Comparison of ENCODE assay signal across 18 cellular contexts in genomic region chr17:43444223-43445008, GRCh38. TPM values are rescaled to one million over a fixed set of nuclear protein-coding genes. Genes with fewer than 3 reads are reported as not detected.
DNase-seq lines count a peak whose midpoint lies in the region; ATAC-seq, FAIRE-seq and TF ChIP-seq lines count a peak whose summit lies in the region.
"Had no signal": no experiment of that assay in that cellular context is flagged by ENCODE, and none has a peak within 500 bp of the region (broad histone marks: within the 10 kb centered on the region; RNA-seq: fewer than 3 reads in every experiment).

No MANE protein-coding gene starts in this region.

- no peak overlapping the region for H3K14ac ChIP-seq in H1 (ENCODE audit: insufficient read length)

- H3K23me2 ChIP-seq in H1 (ENCODE audit: low read depth, low read length): no peaks in the 10 kb centered on the region

- no peak overlapping the region for H2BK120ac ChIP-seq in H1 (replicated peaks; ENCODE audit: low read depth, low read length)

- H3K27me3 ChIP-seq in KMS-11 (ENCODE audit: insufficient read depth, low read depth) (no peaks in the 10 kb centered on the region), H1 (replicated peaks in 1 of 4; ENCODE audit: control insufficient read depth in 3 of 4, extremely low read depth in 1 of 4, insufficient read depth in 3 of 4, low read length in 3 of 4) (no peaks in the 10 kb centered on the region), liver (ENCODE audit: control insufficient read depth in 4 of 4, insufficient read depth in 4 of 4, low read length in 3 of 4) (no peaks in the 10 kb centered on the region), suprapubic skin (no peaks in the 10 kb centered on the region)
- H3K27me3 ChIP-seq: BLaER1 treated with 17β-estradiol and CSF1 and Interleukin-3, amounts not matched to agents 10 nM and 100 nM; uterus had no signal

- no peak overlapping the region for H4K8ac ChIP-seq in H1 (ENCODE audit: extremely low read depth, insufficient read depth, low read length)

- no peaks in the 10 kb centered on the region for H3K79me1 ChIP-seq in H1 (ENCODE audit: low read depth, low read length)

- WGBS in H1 (ENCODE audit: extremely low coverage in 1 of 2, insufficient coverage in 1 of 2, insufficient read length in 1 of 2, insufficient replicate concordance in 2 of 2, low coverage in 1 of 2, low lambda C conversion rate in 2 of 2, missing lambda C conversion rate in 1 of 2), 2 experiments: 82% methylated on average over 8 of the region's 8 CpGs; no CpG with 5 or more reads in 1 of the 2 experiments
- WGBS in liver: 60% methylated on average over 8 of the region's 8 CpGs
- 48% methylated on average over 8 of the region's 8 CpGs for WGBS in suprapubic skin

- no peak overlapping the region for H3K27ac ChIP-seq in KMS-11
- no peak overlapping the region for H3K27ac ChIP-seq in H1 (ENCODE audit: low read depth, low read length)
- peak overlapping the region; percentile 86 to 87 for H3K27ac ChIP-seq in liver (ENCODE audit: low read depth in 1 of 2, low read length in 2 of 2)
- H3K27ac ChIP-seq in suprapubic skin: peak overlapping the region; percentile 60
- H3K27ac ChIP-seq: BLaER1 treated with 17β-estradiol and CSF1 and Interleukin-3, amounts not matched to agents 10 nM and 100 nM; psoas muscle; uterus had no signal

- H3K4me3 ChIP-seq in KMS-11 (IDR thresholded peaks at IDR 0.05; ENCODE audit: insufficient read depth, low read depth, low read length) (no peak overlapping the region), H1 (ENCODE audit: extremely low read depth in 1 of 4, insufficient read depth in 2 of 4, low read depth in 3 of 4, low read length in 4 of 4) (no peak overlapping the region), liver (ENCODE audit: low read depth in 1 of 3, low read length in 3 of 3) (no peak overlapping the region), suprapubic skin (no peak overlapping the region)
- H3K4me3 ChIP-seq: BLaER1 treated with 17β-estradiol and CSF1 and Interleukin-3, amounts not matched to agents 10 nM and 100 nM; GM12878; psoas muscle; uterus had no signal

- TF ChIP-seq EP300 in H1 (IDR thresholded peaks at IDR 0.05; ENCODE audit: borderline replicate concordance in 1 of 2, low read depth in 2 of 2, low read length in 2 of 2) (no peak), suprapubic skin (IDR thresholded peaks at IDR 0.05) (no peak)

- H3K4me1 ChIP-seq in KMS-11 (ENCODE audit: low read depth, poor library complexity, severe bottlenecking): no peaks in the 10 kb centered on the region
- H3K4me1 ChIP-seq in H1 (replicated peaks in 1 of 4; ENCODE audit: control insufficient read depth in 3 of 4, insufficient read depth in 4 of 4, low read length in 3 of 4): no peaks in the 10 kb centered on the region
- peaks cover 0 to 23% (median 13%) of the 10 kb centered on the region in 4 donors for H3K4me1 ChIP-seq in liver (ENCODE audit: control insufficient read depth in 4 of 4, insufficient read depth in 4 of 4, low read length in 3 of 4)
- peaks cover 22% of the 10 kb centered on the region for H3K4me1 ChIP-seq in suprapubic skin
- H3K4me1 ChIP-seq: BLaER1 treated with 17β-estradiol and CSF1 and Interleukin-3, amounts not matched to agents 10 nM and 100 nM; psoas muscle; uterus had no signal

- no peaks in the 10 kb centered on the region for H3K79me2 ChIP-seq in KMS-11 (ENCODE audit: insufficient read depth, low read depth)
- H3K79me2 ChIP-seq in H1 (ENCODE audit: control insufficient read depth in 1 of 2, insufficient read depth in 2 of 2, low read length in 2 of 2): no peaks in the 10 kb centered on the region

- no peak overlapping the region for H3K23ac ChIP-seq in H1 (ENCODE audit: insufficient read length)

- H3K9me3 Mint-ChIP-seq in activated naive CD8-positive, alpha-beta T cell treated with anti-CD3 and anti-CD28 coated beads, Interleukin-2, amount 50 U/mL, for 24 hours: no peaks in the 10 kb centered on the region
- H3K9me3 Mint-ChIP-seq: activated naive CD8-positive, alpha-beta T cell treated with anti-CD3 and anti-CD28 coated beads for 36 hours had no signal

- no peak for FAIRE-seq in H1 (lab: Jason Lieb, UNC)
- FAIRE-seq: GM12878 had no signal

- H4K20me1 ChIP-seq in KMS-11 (ENCODE audit: insufficient read depth) (no peaks in the 10 kb centered on the region), H1 (replicated peaks in 1 of 2; ENCODE audit: control insufficient read depth in 1 of 2, insufficient read depth in 2 of 2, low read length in 2 of 2) (no peaks in the 10 kb centered on the region)
- H4K20me1 ChIP-seq: BLaER1 treated with 17β-estradiol and CSF1 and Interleukin-3, amounts not matched to agents 10 nM and 100 nM had no signal

- H4K5ac ChIP-seq in H1 (ENCODE audit: insufficient read length, low read depth, low read length): no peak overlapping the region

- TF ChIP-seq RAD21 in H1 (IDR thresholded peaks at IDR 0.05 in 1 of 2, conservative IDR thresholded peaks at IDR 0.05 in 1 of 2; ENCODE audit: low read depth in 2 of 2, low read length in 2 of 2) (no peak), liver (IDR thresholded peaks at IDR 0.05) (peak in 1 of 2 donors; percentile 34)

- H2AK5ac ChIP-seq in H1 (ENCODE audit: low read depth, low read length): no peak overlapping the region

- H3K4me1 Mint-ChIP-seq in activated naive CD8-positive, alpha-beta T cell treated with anti-CD3 and anti-CD28 coated beads, Interleukin-2, amount 50 U/mL, for 24 hours: no peaks in the 10 kb centered on the region
- H3K4me1 Mint-ChIP-seq: activated naive CD8-positive, alpha-beta T cell treated with anti-CD3 and anti-CD28 coated beads for 36 hours had no signal

- no peak overlapping the region for H3K4me2 ChIP-seq in KMS-11
- no peak overlapping the region for H3K4me2 ChIP-seq in H1 (ENCODE audit: insufficient read depth in 1 of 2, low read depth in 2 of 2, low read length in 2 of 2)
- H3K4me2 ChIP-seq: BLaER1 treated with 17β-estradiol and CSF1 and Interleukin-3, amounts not matched to agents 10 nM and 100 nM had no signal

- H2BK5ac ChIP-seq in H1 (ENCODE audit: low read depth, low read length): no peak overlapping the region

- H3K36me3 ChIP-seq in KMS-11 (ENCODE audit: insufficient read depth) (no peaks in the 10 kb centered on the region), H1 (ENCODE audit: control insufficient read depth in 2 of 4, insufficient read depth in 4 of 4, low read length in 3 of 4) (no peaks in the 10 kb centered on the region), liver (ENCODE audit: control insufficient read depth in 4 of 4, insufficient read depth in 3 of 4, low read depth in 1 of 4, low read length in 3 of 4) (no peaks in the 10 kb centered on the region), suprapubic skin (no peaks in the 10 kb centered on the region)
- H3K36me3 ChIP-seq: BLaER1 treated with 17β-estradiol and CSF1 and Interleukin-3, amounts not matched to agents 10 nM and 100 nM; uterus had no signal

- no peak for ATAC-seq in activated naive CD8-positive, alpha-beta T cell treated with anti-CD3 and anti-CD28 coated beads, Interleukin-2, amount 50 U/mL, for 24 hours
- ATAC-seq: GM12878, psoas muscle had no signal

- H3K9ac ChIP-seq in KMS-11: no peak overlapping the region
- no peak overlapping the region for H3K9ac ChIP-seq in H1 (replicated peaks in 1 of 4; ENCODE audit: extremely low read depth in 1 of 4, low read depth in 3 of 4, low read length in 3 of 4)
- H3K9ac ChIP-seq in liver (ENCODE audit: low read depth in 1 of 2, low read length in 2 of 2): peak overlapping the region in 1 of 2 donors; percentile 49
- H3K9ac ChIP-seq: BLaER1 treated with 17β-estradiol and CSF1 and Interleukin-3, amounts not matched to agents 10 nM and 100 nM had no signal

- H4K91ac ChIP-seq in H1 (replicated peaks; ENCODE audit: insufficient read length, low read length): no peak overlapping the region

- no peak for TF ChIP-seq CTCF in KMS-11 (conservative IDR thresholded peaks at IDR 0.05; ENCODE audit: low read depth, low read length)
- no peak for TF ChIP-seq CTCF in H1 (IDR thresholded peaks at IDR 0.05; ENCODE audit: control extremely low read depth in 1 of 3, insufficient read depth in 1 of 3, low read depth in 1 of 3, low read length in 3 of 3)
- no peak for TF ChIP-seq CTCF in liver (IDR thresholded peaks at IDR 0.05; ENCODE audit: low read depth, low read length, missing input control)
- TF ChIP-seq CTCF in suprapubic skin (IDR thresholded peaks at IDR 0.05): no peak

- H3K4ac ChIP-seq in H1 (replicated peaks; ENCODE audit: insufficient read length, low read depth, low read length): no peak overlapping the region

- no peak overlapping the region for H3K18ac ChIP-seq in H1 (ENCODE audit: extremely low read depth, low read length)

- POLR2A ChIA-PET in H1 (lab: Charles Lee; ENCODE audit: partially characterized antibody): no interaction called here

- H2AFZ ChIP-seq in KMS-11 (ENCODE audit: low read depth) (0 out of 2 replicates have a peak overlapping the region, but pooled peaks have one; percentile 35), H1 (ENCODE audit: low read length) (peak overlapping the region; percentile 56)

- DNase-seq in H1 (ENCODE audit: low read depth in 1 of 2, low spot score in 2 of 2): no peak
- no peak for DNase-seq in suprapubic skin (ENCODE audit: low spot score in 2 of 2)
- no peak for DNase-seq in activated naive CD8-positive, alpha-beta T cell treated with anti-CD3 and anti-CD28 coated beads, Interleukin-2, amount 50 U/mL, for 24 hours
- no peak for DNase-seq in NK-92 (lab: John Stamatoyannopoulos, UW; ENCODE audit: unreplicated experiment)
- DNase-seq in NCI-H2171 treated with DMSO at 0.1 percent for 48 hours (lab: John Stamatoyannopoulos, UW): no peak
- no peak for DNase-seq in COLO668 (lab: John Stamatoyannopoulos, UW; ENCODE audit: unreplicated experiment)
- DNase-seq: activated CD4-positive, alpha-beta T cell treated with anti-CD3 and anti-CD28 coated beads for 1 hour; activated naive CD8-positive, alpha-beta T cell treated with anti-CD3 and anti-CD28 coated beads for 36 hours; cortex of kidney; NCI-H187; NCI-H526 treated with DMSO at 0.1 percent for 48 hours; psoas muscle; T-helper 1 cell; uterus had no signal

- H3K4me3 Mint-ChIP-seq in activated naive CD8-positive, alpha-beta T cell treated with anti-CD3 and anti-CD28 coated beads, Interleukin-2, amount 50 U/mL, for 24 hours: no peak overlapping the region
- H3K4me3 Mint-ChIP-seq: activated naive CD8-positive, alpha-beta T cell treated with anti-CD3 and anti-CD28 coated beads for 36 hours had no signal

- H3K27me3 Mint-ChIP-seq in activated naive CD8-positive, alpha-beta T cell treated with anti-CD3 and anti-CD28 coated beads, Interleukin-2, amount 50 U/mL, for 24 hours: peaks cover 11% of the 10 kb centered on the region

- H3K9me3 ChIP-seq in H1 (ENCODE audit: insufficient read depth in 2 of 2, low read depth in 1 of 2, low read length in 1 of 2) (no peaks in the 10 kb centered on the region), liver (ENCODE audit: control insufficient read depth in 4 of 4, low read length in 3 of 4) (no peaks in the 10 kb centered on the region), suprapubic skin (no peaks in the 10 kb centered on the region)
- H3K9me3 ChIP-seq: psoas muscle, uterus had no signal

- TF ChIP-seq POLR2A in H1 (IDR thresholded peaks at IDR 0.05; ENCODE audit: control extremely low read depth in 1 of 2, low read depth in 2 of 2, low read length in 2 of 2) (no peak), suprapubic skin (IDR thresholded peaks at IDR 0.05) (no peak)

- H3K56ac ChIP-seq in H1 (replicated peaks; ENCODE audit: insufficient read length, low read depth, low read length): no peak overlapping the region

- no peak overlapping the region for H2BK15ac ChIP-seq in H1 (ENCODE audit: low read length)

- H3K36me3 Mint-ChIP-seq in activated naive CD8-positive, alpha-beta T cell treated with anti-CD3 and anti-CD28 coated beads, Interleukin-2, amount 50 U/mL, for 24 hours (ENCODE audit: low read depth): no peaks in the 10 kb centered on the region

- no peak overlapping the region for H3K27ac Mint-ChIP-seq in activated naive CD8-positive, alpha-beta T cell treated with anti-CD3 and anti-CD28 coated beads, Interleukin-2, amount 50 U/mL, for 24 hours
- H3K27ac Mint-ChIP-seq: activated naive CD8-positive, alpha-beta T cell treated with anti-CD3 and anti-CD28 coated beads for 36 hours had no signal

- CTCF ChIA-PET in H1 (lab: Charles Lee; ENCODE audit: partially characterized antibody): interaction anchor here (0.9 to 2.8 kb wide), 2 partner anchors 39 to 51 kb away, joined by 4 to 8 read pairs; partner anchors contain the start of gene DHX8

- H2BK12ac ChIP-seq in H1 (ENCODE audit: low read depth, low read length): no peak overlapping the region

- H2BK20ac ChIP-seq in H1 (ENCODE audit: low read length): no peak overlapping the region

RNA-seq across cellular contexts. Expression of gene DHX8, which starts 39.4 kb away (rescaled TPM):
- total RNA-seq in H1 (2021; fragmentation: NEBNext Ultra II Directional; extraction: Animal tissue kit (Norgen Biotek cat#: 25700)): 57.0 and 59.4 TPM in 2 replicates
- polyA plus RNA-seq in H1 (2011; rRNA removed): 24.8 and 30.5 TPM in 2 replicates
- 28.4 TPM for polyA plus RNA-seq in H1 (2011; cell fraction: cytosol; rRNA removed)
- 40.8 TPM for polyA plus RNA-seq in H1 (2011; cell fraction: nucleus; rRNA removed)
- 36.9 to 50.2 TPM (median 37.4 TPM) in 4 replicates for polyA plus RNA-seq in H1 (2012, experiment 1 of 2)
- polyA plus RNA-seq in H1 (2012, experiment 2 of 2): 5.1 TPM
- polyA plus RNA-seq in H1 (2013, experiment 1 of 2): 32.9 TPM
- 33.1 TPM for polyA plus RNA-seq in H1 (2013, experiment 2 of 2)
- 63.5 and 72.5 TPM in 2 replicates for polyA minus RNA-seq in H1 (2011; rRNA and poly(A)+ RNA removed)
- 29.9 TPM for polyA minus RNA-seq in H1 (2011; cell fraction: cytosol; rRNA and poly(A)+ RNA removed)
- polyA minus RNA-seq in H1 (2011; cell fraction: nucleus; rRNA and poly(A)+ RNA removed): 31.9 TPM
- total RNA-seq in liver: 10 to 100 TPM; 19.2 to 19.6 TPM
- polyA plus RNA-seq in liver: 10 to 100 TPM; 10.9 to 21.3 TPM
- total RNA-seq in suprapubic skin: 10 to 100 TPM; 31.4 to 57.1 (median 46.1) TPM

RNA-seq across cellular contexts. Expression of gene ARL4D, which starts 45.6 kb away (rescaled TPM):
- total RNA-seq in H1 (2021; fragmentation: NEBNext Ultra II Directional; extraction: Animal tissue kit (Norgen Biotek cat#: 25700)): 8.4 TPM in 2 replicates
- polyA plus RNA-seq in H1 (2011; rRNA removed) (9.2 and 16.2 TPM in 2 replicates), liver (10 to 100 TPM; 19.9 to 39.2 TPM)
- 13.0 TPM for polyA plus RNA-seq in H1 (2011; cell fraction: cytosol; rRNA removed)
- polyA plus RNA-seq in H1 (2011; cell fraction: nucleus; rRNA removed): 10.2 TPM
- polyA plus RNA-seq in H1 (2012, experiment 1 of 2): 7.8 to 9.1 TPM (median 8.5 TPM) in 4 replicates
- 8.1 TPM for polyA plus RNA-seq in H1 (2012, experiment 2 of 2)
- polyA plus RNA-seq in H1 (2013, experiment 1 of 2): 4.9 TPM
- 5.6 TPM for polyA plus RNA-seq in H1 (2013, experiment 2 of 2)
- 6.4 and 7.0 TPM in 2 replicates for polyA minus RNA-seq in H1 (2011; rRNA and poly(A)+ RNA removed)
- 5.1 TPM for polyA minus RNA-seq in H1 (2011; cell fraction: cytosol; rRNA and poly(A)+ RNA removed)
- 9.5 TPM for polyA minus RNA-seq in H1 (2011; cell fraction: nucleus; rRNA and poly(A)+ RNA removed)
- total RNA-seq in liver (10 to 100 TPM; 13.6 to 15.3 TPM), suprapubic skin (10 to 100 TPM; 26.7 to 50.9 (median 32.2) TPM)

Comparison
In these comparisons a context has a peak if more than half of its experiments do, and no peak if none do; other contexts are left out.
1. H3K27ac ChIP-seq: peak in liver (2 of 2) and suprapubic skin (single experiment); none in KMS-11 (single experiment) and H1 (single experiment).